In genomic region chr17:80758793-80759673, GRCh38 we compare ENCODE assay signal across 1 cellular context.
A peak's percentile ranks its signal among the peaks of the same experiment; 100 is the strongest.
TF ChIP-seq lines count a peak whose summit lies in the region.

No MANE protein-coding gene starts in this region.

TF ChIP-seq in HepG2, 621 proteins besides CTCF, POLR2A, EP300 and RAD21 (continued from another document):
- TF ChIP-seq ZBTB44 (CRISPR knock-in tag; IDR thresholded peaks at IDR 0.05) (no peak), ZNF17 (CRISPR knock-in tag; IDR thresholded peaks at IDR 0.05) (no peak), ZNF660 (CRISPR knock-in tag; IDR thresholded peaks at IDR 0.05; ENCODE audit: borderline replicate concordance, low read depth) (no peak), ZNF33B (CRISPR knock-in tag; IDR thresholded peaks at IDR 0.05) (no peak), FOXK1 (CRISPR knock-in tag; IDR thresholded peaks at IDR 0.05; ENCODE audit: borderline replicate concordance, low read depth) (no peak), GFI1 (CRISPR knock-in tag; IDR thresholded peaks at IDR 0.05; ENCODE audit: borderline replicate concordance) (no peak), SOX5 (CRISPR knock-in tag; IDR thresholded peaks at IDR 0.05; ENCODE audit: borderline replicate concordance) (peak; percentile 77), ZSCAN9 (CRISPR knock-in tag; IDR thresholded peaks at IDR 0.05; ENCODE audit: borderline replicate concordance) (no peak), TCF7L2 (IDR thresholded peaks at IDR 0.05; ENCODE audit: low read depth, low read length) (no peak), TP53 (CRISPR knock-in tag; conservative IDR thresholded peaks at IDR 0.05) (no peak), ZNF317 (CRISPR knock-in tag; IDR thresholded peaks at IDR 0.05) (peak; percentile 85; the same call in 1 of the 2 replicates), TBL1XR1 (IDR thresholded peaks at IDR 0.05; ENCODE audit: borderline replicate concordance, low read length, partially characterized antibody) (no peak), ZNF431 (CRISPR knock-in tag; IDR thresholded peaks at IDR 0.05; ENCODE audit: borderline replicate concordance, low read depth) (no peak), ISX (CRISPR knock-in tag; conservative IDR thresholded peaks at IDR 0.05) (no peak), ZNF746 (CRISPR knock-in tag; IDR thresholded peaks at IDR 0.05) (no peak), SOX6 (IDR thresholded peaks at IDR 0.05) (no peak), SOX6 (CRISPR knock-in tag; IDR thresholded peaks at IDR 0.05) (peak; percentile 67), GMEB2 (CRISPR knock-in tag; IDR thresholded peaks at IDR 0.05; ENCODE audit: low read depth) (no peak), FOXA1 (IDR thresholded peaks at IDR 0.05) (no peak), FOXA1 (CRISPR knock-in tag; IDR thresholded peaks at IDR 0.05) (0 out of 2 replicates have a peak, but pooled peaks have one; percentile 18), PRDM15 (CRISPR knock-in tag; IDR thresholded peaks at IDR 0.05) (no peak), E2F1 (CRISPR knock-in tag; IDR thresholded peaks at IDR 0.05) (no peak), GTF3A (CRISPR knock-in tag; conservative IDR thresholded peaks at IDR 0.05) (no peak), SOX13 (IDR thresholded peaks at IDR 0.05) (peak; percentile 36; the same call in 1 of the 2 replicates), SOX13 (CRISPR knock-in tag; conservative IDR thresholded peaks at IDR 0.05 in 1 of 2, IDR thresholded peaks at IDR 0.05 in 1 of 2) (peak in 1 of 2 experiments; percentile 73; a peak in 2 of 4 replicates), ZNF3 (CRISPR knock-in tag; IDR thresholded peaks at IDR 0.05) (no peak), ARNTL (CRISPR knock-in tag; IDR thresholded peaks at IDR 0.05) (no peak), HNRNPUL1 (IDR thresholded peaks at IDR 0.05; ENCODE audit: low read depth, low read length) (no peak), RFXANK (CRISPR knock-in tag; IDR thresholded peaks at IDR 0.05) (no peak), ZBTB33 (CRISPR knock-in tag; IDR thresholded peaks at IDR 0.05) (peak; percentile 92), MIER2 (CRISPR knock-in tag; IDR thresholded peaks at IDR 0.05) (0 out of 2 replicates have a peak, but pooled peaks have one; percentile 38)
TF ChIP-seq in HepG2: peak in this region for 7.
